In genomic region chr13:26923824-26924605, GRCh38 we compare ENCODE assay signal across 14 cellular contexts.
DNase-seq lines count a peak whose midpoint lies in the region; ATAC-seq, FAIRE-seq and TF ChIP-seq lines count a peak whose summit lies in the region.
"Had no signal": no experiment of that assay in that cellular context is flagged by ENCODE, and none has a peak within 500 bp of the region (broad histone marks: within the 10 kb centered on the region; RNA-seq: fewer than 3 reads in every experiment).

No MANE protein-coding gene starts in this region.

- H3K79me2 ChIP-seq in HepG2 (ENCODE audit: insufficient read depth, low read length), result no peaks in the 10 kb centered on the region

- H3K4me3 ChIP-seq in liver (ENCODE audit: low read depth in 1 of 3, low read length in 3 of 3), result no peak overlapping the region
- H3K4me3 ChIP-seq in HepG2 (replicated peaks in 1 of 3; ENCODE audit: insufficient read depth in 1 of 3, low read depth in 2 of 3, low read length in 3 of 3), result no peak overlapping the region
- no peak overlapping the region for H3K4me3 ChIP-seq in bronchial epithelial cell (ENCODE audit: low read depth, low read length)
- H3K4me3 ChIP-seq: prostate gland, uterus had no signal

- TF ChIP-seq CTCF in liver (IDR thresholded peaks at IDR 0.05; ENCODE audit: low read depth, low read length, missing input control), result no peak
- TF ChIP-seq CTCF in HepG2 (CRISPR knock-in tag; IDR thresholded peaks at IDR 0.05), result no peak
- TF ChIP-seq CTCF in bronchial epithelial cell (IDR thresholded peaks at IDR 0.05; ENCODE audit: insufficient read depth, low read length, severe bottlenecking), result no peak
- TF ChIP-seq CTCF in omental fat pad (IDR thresholded peaks at IDR 0.05), result no peak
- no peak for TF ChIP-seq CTCF in activated CD8-positive, alpha-beta T cell treated with anti-CD3 and anti-CD28 coated beads for 36 hours (IDR thresholded peaks at IDR 0.05)

- in situ Hi-C loops in HepG2 (cut with HindIII; ENCODE audit: extremely low pct_ligation_motif_present, low pct_unique_long_range_greater_than_20kb), result no loop called here

- H3K27ac ChIP-seq in liver (ENCODE audit: low read depth in 1 of 2, low read length in 2 of 2) (no peak overlapping the region), HepG2 (ENCODE audit: extremely low read length, insufficient read depth, low read length) (no peak overlapping the region)
- H3K27ac ChIP-seq: prostate gland, uterus had no signal

- TF ChIP-seq EP300 in HepG2 (IDR thresholded peaks at IDR 0.05; ENCODE audit: low read depth in 2 of 2, low read length in 2 of 2) (no peak), HepG2 (CRISPR knock-in tag; IDR thresholded peaks at IDR 0.05; ENCODE audit: borderline replicate concordance) (no peak)

- no peaks in the 10 kb centered on the region for H3K9me3 ChIP-seq in liver (ENCODE audit: control insufficient read depth in 4 of 4, low read length in 3 of 4)
- H3K9me3 ChIP-seq in HepG2 (ENCODE audit: low read length), result no peaks in the 10 kb centered on the region
- H3K9me3 ChIP-seq: prostate gland, uterus had no signal

- H3K4me3 Mint-ChIP-seq in activated CD8-positive, alpha-beta T cell treated with anti-CD3 and anti-CD28 coated beads for 36 hours, result no peak overlapping the region
- H3K4me3 Mint-ChIP-seq: activated T-helper 1 cell treated with anti-CD3 and anti-CD28 coated beads, Interleukin-12 subunit alpha, Interleukin-12 subunit beta, Interleukin-2, Interleukin-4 antibody, amounts not matched to agents 30 ng/mL and 10 ng/mL and 1 ng/mL, durations not matched to agents 14 hours and 24 hours and 36 hours had no signal

- intact Hi-C loops in HepG2 (cut with micrococcal nuclease; ENCODE audit: unreplicated experiment), result no loop called here
- intact Hi-C loops in activated CD8-positive, alpha-beta T cell treated with anti-CD3 and anti-CD28 coated beads for 36 hours (cut with micrococcal nuclease), result no loop called here

- peaks cover 0 to 22% (median 0%) of the 10 kb centered on the region in 4 donors for H3K27me3 ChIP-seq in liver (ENCODE audit: control insufficient read depth in 4 of 4, insufficient read depth in 4 of 4, low read length in 3 of 4)
- peaks cover 5 to 70% of the 10 kb centered on the region in 2 experiments; a peak in 4 of 5 replicates for H3K27me3 ChIP-seq in HepG2 (ENCODE audit: control insufficient read depth in 1 of 2, insufficient read depth in 2 of 2, low read length in 2 of 2)
- H3K27me3 ChIP-seq in bronchial epithelial cell (ENCODE audit: control insufficient read depth, insufficient read depth, low read length), result no peaks in the 10 kb centered on the region
- H3K27me3 ChIP-seq: uterus had no signal

- no peak overlapping the region for H3K27ac Mint-ChIP-seq in activated CD8-positive, alpha-beta T cell treated with anti-CD3 and anti-CD28 coated beads for 36 hours
- H3K27ac Mint-ChIP-seq: activated T-helper 1 cell treated with anti-CD3 and anti-CD28 coated beads, Interleukin-12 subunit alpha, Interleukin-12 subunit beta, Interleukin-2, Interleukin-4 antibody, amounts not matched to agents 30 ng/mL and 10 ng/mL and 1 ng/mL, durations not matched to agents 14 hours and 24 hours and 36 hours had no signal

- POLR2A ChIA-PET in HepG2 (lab: Yijun Ruan, JAX), result no interaction called here
- POLR2A ChIA-PET in activated CD8-positive, alpha-beta T cell treated with anti-CD3 and anti-CD28 coated beads for 36 hours (lab: Charles Lee), result interaction anchor here (1.0 kb wide), 1 partner anchor 953 kb away, joined by 3 read pairs; no protein-coding TSS in a partner anchor

- DNase-seq in HepG2 (ENCODE audit: low spot score) (no peak), bronchial epithelial cell (ENCODE audit: low read depth) (peak; percentile 40), kidney tubule cell (ENCODE audit: low spot score) (peak; percentile 35), omental fat pad (ENCODE audit: low spot score) (no peak)
- no peak for DNase-seq in activated CD8-positive, alpha-beta T cell treated with anti-CD3 and anti-CD28 coated beads for 36 hours
- DNase-seq: DMS 273 treated with DMSO at 0.1 percent for 48 hours, NCI-H226, uterus had no signal

- H3K27me3 Mint-ChIP-seq in activated CD8-positive, alpha-beta T cell treated with anti-CD3 and anti-CD28 coated beads for 36 hours, result peaks cover 20% of the 10 kb centered on the region

- ATAC-seq in HepG2, result no peak
- ATAC-seq in omental fat pad (ENCODE audit: low FRiP score), result no peak
- ATAC-seq in GM21576 (IDR thresholded peaks at IDR 0.05; ENCODE audit: unreplicated experiment), result no peak
- no peak for ATAC-seq in GM18861 (IDR thresholded peaks at IDR 0.05; ENCODE audit: unreplicated experiment)
- no peak for ATAC-seq in activated CD8-positive, alpha-beta T cell treated with anti-CD3 and anti-CD28 coated beads for 36 hours

- H4K20me1 ChIP-seq in HepG2 (ENCODE audit: insufficient read depth, low read length), result no peaks in the 10 kb centered on the region

- no peaks in the 10 kb centered on the region for H3K36me3 Mint-ChIP-seq in activated CD8-positive, alpha-beta T cell treated with anti-CD3 and anti-CD28 coated beads for 36 hours (ENCODE audit: low read depth)

- TF ChIP-seq POLR2A in HepG2 (IDR thresholded peaks at IDR 0.05; ENCODE audit: insufficient read depth in 1 of 2, low read depth in 2 of 2, low read length in 2 of 2), result no peak

- H3K36me3 ChIP-seq in liver (ENCODE audit: control insufficient read depth in 4 of 4, insufficient read depth in 3 of 4, low read depth in 1 of 4, low read length in 3 of 4) (no peaks in the 10 kb centered on the region), HepG2 (replicated peaks in 1 of 2; ENCODE audit: control insufficient read depth in 1 of 2, insufficient read depth in 2 of 2, low read length in 2 of 2) (no peaks in the 10 kb centered on the region), bronchial epithelial cell (ENCODE audit: control insufficient read depth, insufficient read depth, low read length) (no peaks in the 10 kb centered on the region)
- H3K36me3 ChIP-seq: prostate gland, uterus had no signal

- FAIRE-seq in HepG2 (lab: Jason Lieb, UNC), result no peak
- no peak for FAIRE-seq in bronchial epithelial cell (lab: Jason Lieb, UNC)
- FAIRE-seq: H1 had no signal

- no peak overlapping the region for H3K4me2 ChIP-seq in HepG2 (ENCODE audit: low read depth, low read length)

- TF ChIP-seq RAD21 in liver (IDR thresholded peaks at IDR 0.05) (no peak), HepG2 (CRISPR knock-in tag; IDR thresholded peaks at IDR 0.05) (no peak)

- no peaks in the 10 kb centered on the region for H3K4me1 Mint-ChIP-seq in activated CD8-positive, alpha-beta T cell treated with anti-CD3 and anti-CD28 coated beads for 36 hours (ENCODE audit: low read depth)

- CTCF ChIA-PET in HepG2 (lab: Yijun Ruan, JAX; ENCODE audit: low intra/inter-chr PET ratio, low total read pairs), result no interaction called here
- CTCF ChIA-PET in activated CD8-positive, alpha-beta T cell treated with anti-CD3 and anti-CD28 coated beads for 36 hours (lab: Charles Lee), result no interaction called here

- no peak overlapping the region for H2AFZ ChIP-seq in HepG2 (ENCODE audit: low read length)

- no peaks in the 10 kb centered on the region for H3K9me3 Mint-ChIP-seq in activated CD8-positive, alpha-beta T cell treated with anti-CD3 and anti-CD28 coated beads for 36 hours
- H3K9me3 Mint-ChIP-seq: activated T-helper 1 cell treated with anti-CD3 and anti-CD28 coated beads, Interleukin-12 subunit alpha, Interleukin-12 subunit beta, Interleukin-2, Interleukin-4 antibody, amounts not matched to agents 30 ng/mL and 10 ng/mL and 1 ng/mL, durations not matched to agents 14 hours and 24 hours and 36 hours had no signal

- no peak overlapping the region for H3K9ac ChIP-seq in liver (ENCODE audit: low read depth in 1 of 2, low read length in 2 of 2)
- H3K9ac ChIP-seq in HepG2 (ENCODE audit: insufficient read depth, low read depth, low read length), result no peak overlapping the region

- BruUV-seq in HepG2 (replicated peaks; lab: Mats Ljungman, UMichigan), result no TSS peak

- H3K4me1 ChIP-seq in liver (ENCODE audit: control insufficient read depth in 4 of 4, insufficient read depth in 4 of 4, low read length in 3 of 4) (no peaks in the 10 kb centered on the region), HepG2 (ENCODE audit: insufficient read depth, low read length) (no peaks in the 10 kb centered on the region)
- H3K4me1 ChIP-seq: prostate gland had no signal

- 33% methylated on average over 7 of the region's 7 CpGs for WGBS in liver
- 5% methylated on average over 7 of the region's 7 CpGs for WGBS in HepG2 (ENCODE audit: low lambda C conversion rate)

TF ChIP-seq in liver, 16 proteins besides CTCF, POLR2A, EP300 and RAD21:
- peak; percentile 16 to 51 for TF ChIP-seq RXRA (IDR thresholded peaks at IDR 0.05)
- no peak for TF ChIP-seq TAF1 (conservative IDR thresholded peaks at IDR 0.05)
- peak; percentile 88 for TF ChIP-seq NR2F2 (IDR thresholded peaks at IDR 0.05)
- peak; percentile 30 for TF ChIP-seq SP1 (IDR thresholded peaks at IDR 0.05)
- TF ChIP-seq FOXA1 (IDR thresholded peaks at IDR 0.05), result no peak

TF ChIP-seq in HepG2, 621 proteins besides CTCF, POLR2A, EP300 and RAD21 (continues in another document):
- no peak for TF ChIP-seq JUNB (CRISPR knock-in tag; IDR thresholded peaks at IDR 0.05; ENCODE audit: borderline replicate concordance)
- TF ChIP-seq ZNF335 (CRISPR knock-in tag; IDR thresholded peaks at IDR 0.05), result no peak
- TF ChIP-seq ZNF513 (CRISPR knock-in tag; conservative IDR thresholded peaks at IDR 0.05), result no peak

Comparison
In these comparisons a context has a peak if more than half of its experiments do, and no peak if none do; other contexts are left out.
1. DNase-seq: peak in bronchial epithelial cell (single experiment) and kidney tubule cell (single experiment); none in HepG2 (single experiment), omental fat pad (single experiment) and activated CD8-positive, alpha-beta T cell treated with anti-CD3 and anti-CD28 coated beads for 36 hours (single experiment).